1 cellular context compared by ENCODE assay signal in the genomic region with DNA sequence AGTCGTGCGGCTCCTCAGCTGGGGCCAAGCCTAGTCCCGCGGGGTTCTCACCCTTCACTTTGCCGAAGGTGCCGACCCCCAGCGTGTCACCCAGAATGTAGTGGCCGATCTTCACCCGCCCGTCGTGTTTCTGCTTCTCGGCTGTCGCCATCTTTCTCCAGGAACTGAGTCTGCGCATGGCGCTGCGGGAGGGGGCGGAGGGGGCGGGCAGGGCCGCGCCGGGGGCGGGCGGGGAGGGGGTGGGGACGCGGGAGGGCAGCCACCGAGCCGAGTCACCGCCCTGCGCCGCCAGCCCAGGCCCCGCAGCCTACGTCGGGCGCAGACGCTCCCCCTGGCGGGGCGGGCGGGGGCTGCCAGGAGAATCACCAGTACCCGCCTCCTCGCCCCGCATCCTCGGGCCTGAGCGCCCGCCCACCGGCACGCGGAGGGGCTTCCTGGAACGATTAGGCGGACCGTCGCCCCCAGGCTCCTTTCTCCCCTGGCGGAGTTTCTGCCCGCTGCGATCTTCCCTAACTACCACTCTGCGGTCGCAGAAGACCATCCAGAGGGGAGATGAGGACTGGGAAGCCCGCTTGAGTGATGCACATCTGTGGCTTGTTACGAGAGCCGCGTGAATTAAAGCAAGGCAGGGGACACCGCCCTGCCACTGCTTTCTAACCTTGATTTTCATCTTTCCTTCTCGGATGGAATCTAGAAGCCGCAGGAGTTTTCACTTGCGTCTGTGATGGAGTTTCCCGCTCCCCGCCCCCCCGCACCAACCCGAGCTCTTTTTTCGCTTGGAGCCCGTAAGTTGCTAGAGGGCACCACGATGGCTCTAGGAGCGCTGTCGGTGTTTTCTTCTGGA.
A peak's percentile ranks its signal among the peaks of the same experiment; 100 is the strongest.
TF ChIP-seq lines count a peak whose summit lies in the region.

TSS of gene PRKAA1 (minus strand) at position 363 of the 844 bp plus-strand sequence. CDS start at position 178, 185 bp downstream.

TF ChIP-seq in HEK293, 187 proteins besides CTCF, POLR2A, EP300 and RAD21 (continued from another document and continues in another):
- TF ChIP-seq ZNF488 (tag by site-specific recombination; IDR thresholded peaks at IDR 0.05), result no peak
- TF ChIP-seq ATF2 (tag by site-specific recombination; IDR thresholded peaks at IDR 0.05; ENCODE audit: low read depth), result no peak
- TF ChIP-seq ZNF544 (tag by site-specific recombination; IDR thresholded peaks at IDR 0.05), result no peak
- peak; percentile 81 for TF ChIP-seq SP2 (tag by site-specific recombination; IDR thresholded peaks at IDR 0.05)
- TF ChIP-seq, protein P1, sequence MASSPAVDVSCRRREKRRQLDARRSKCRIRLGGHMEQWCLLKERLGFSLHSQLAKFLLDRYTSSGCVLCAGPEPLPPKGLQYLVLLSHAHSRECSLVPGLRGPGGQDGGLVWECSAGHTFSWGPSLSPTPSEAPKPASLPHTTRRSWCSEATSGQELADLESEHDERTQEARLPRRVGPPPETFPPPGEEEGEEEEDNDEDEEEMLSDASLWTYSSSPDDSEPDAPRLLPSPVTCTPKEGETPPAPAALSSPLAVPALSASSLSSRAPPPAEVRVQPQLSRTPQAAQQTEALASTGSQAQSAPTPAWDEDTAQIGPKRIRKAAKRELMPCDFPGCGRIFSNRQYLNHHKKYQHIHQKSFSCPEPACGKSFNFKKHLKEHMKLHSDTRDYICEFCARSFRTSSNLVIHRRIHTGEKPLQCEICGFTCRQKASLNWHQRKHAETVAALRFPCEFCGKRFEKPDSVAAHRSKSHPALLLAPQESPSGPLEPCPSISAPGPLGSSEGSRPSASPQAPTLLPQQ (tag by site-specific recombination; IDR thresholded peaks at IDR 0.05), result peak; percentile 41
- no peak for TF ChIP-seq ZNF623 (tag by site-specific recombination; IDR thresholded peaks at IDR 0.05)
- peak; percentile 81 for TF ChIP-seq ZNF501 (tag by site-specific recombination; IDR thresholded peaks at IDR 0.05)
- no peak for TF ChIP-seq ZBTB11 (tag by site-specific recombination; conservative IDR thresholded peaks at IDR 0.05; ENCODE audit: low read depth)
- TF ChIP-seq, protein P2, sequence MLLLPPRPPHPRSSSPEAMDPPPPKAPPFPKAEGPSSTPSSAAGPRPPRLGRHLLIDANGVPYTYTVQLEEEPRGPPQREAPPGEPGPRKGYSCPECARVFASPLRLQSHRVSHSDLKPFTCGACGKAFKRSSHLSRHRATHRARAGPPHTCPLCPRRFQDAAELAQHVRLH (tag by site-specific recombination; IDR thresholded peaks at IDR 0.05), result no peak; the same call in 1 of the 2 replicates
- no peak for TF ChIP-seq SCRT2 (tag by site-specific recombination; IDR thresholded peaks at IDR 0.05)
- TF ChIP-seq ZNF221 (tag by site-specific recombination; IDR thresholded peaks at IDR 0.05; ENCODE audit: borderline replicate concordance), result no peak
- no peak for TF ChIP-seq ZNF19 (tag by site-specific recombination; IDR thresholded peaks at IDR 0.05; ENCODE audit: low read depth)
- TF ChIP-seq ZBTB7A (tag by site-specific recombination; IDR thresholded peaks at IDR 0.05; ENCODE audit: low read depth), result no peak
- peak; percentile 84; the same call in 1 of the 2 replicates for TF ChIP-seq KLF7 (tag by site-specific recombination; IDR thresholded peaks at IDR 0.05; ENCODE audit: borderline replicate concordance)
- no peak for TF ChIP-seq ZNF768 (tag by site-specific recombination; IDR thresholded peaks at IDR 0.05)
- no peak for TF ChIP-seq ZNF155 (tag by site-specific recombination; IDR thresholded peaks at IDR 0.05)
- TF ChIP-seq ZNF146 (tag by site-specific recombination; IDR thresholded peaks at IDR 0.05), result peak; percentile 28; the same call in 1 of the 2 replicates
- no peak for TF ChIP-seq ZNF664 (tag by site-specific recombination; IDR thresholded peaks at IDR 0.05)
- TF ChIP-seq ZNF596 (tag by site-specific recombination; IDR thresholded peaks at IDR 0.05), result peak; percentile 35
- TF ChIP-seq ZNF624 (tag by site-specific recombination; IDR thresholded peaks at IDR 0.05), result no peak
- no peak for TF ChIP-seq ZNF248 (tag by site-specific recombination; IDR thresholded peaks at IDR 0.05)
- no peak for TF ChIP-seq ZNF529 (tag by site-specific recombination; IDR thresholded peaks at IDR 0.05; ENCODE audit: insufficient replicate concordance)
- no peak for TF ChIP-seq ZNF16 (tag by site-specific recombination; IDR thresholded peaks at IDR 0.05; ENCODE audit: low read depth)
- TF ChIP-seq, protein P3, sequence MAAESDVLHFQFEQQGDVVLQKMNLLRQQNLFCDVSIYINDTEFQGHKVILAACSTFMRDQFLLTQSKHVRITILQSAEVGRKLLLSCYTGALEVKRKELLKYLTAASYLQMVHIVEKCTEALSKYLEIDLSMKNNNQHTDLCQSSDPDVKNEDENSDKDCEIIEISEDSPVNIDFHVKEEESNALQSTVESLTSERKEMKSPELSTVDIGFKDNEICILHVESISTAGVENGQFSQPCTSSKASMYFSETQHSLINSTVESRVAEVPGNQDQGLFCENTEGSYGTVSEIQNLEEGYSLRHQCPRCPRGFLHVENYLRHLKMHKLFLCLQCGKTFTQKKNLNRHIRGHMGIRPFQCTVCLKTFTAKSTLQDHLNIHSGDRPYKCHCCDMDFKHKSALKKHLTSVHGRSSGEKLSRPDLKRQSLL (tag by site-specific recombination; IDR thresholded peaks at IDR 0.05), result peak; percentile 97
- no peak; the same call in 1 of the 2 replicates for TF ChIP-seq ZNF24 (tag by site-specific recombination; IDR thresholded peaks at IDR 0.05)
- TF ChIP-seq, protein P4, sequence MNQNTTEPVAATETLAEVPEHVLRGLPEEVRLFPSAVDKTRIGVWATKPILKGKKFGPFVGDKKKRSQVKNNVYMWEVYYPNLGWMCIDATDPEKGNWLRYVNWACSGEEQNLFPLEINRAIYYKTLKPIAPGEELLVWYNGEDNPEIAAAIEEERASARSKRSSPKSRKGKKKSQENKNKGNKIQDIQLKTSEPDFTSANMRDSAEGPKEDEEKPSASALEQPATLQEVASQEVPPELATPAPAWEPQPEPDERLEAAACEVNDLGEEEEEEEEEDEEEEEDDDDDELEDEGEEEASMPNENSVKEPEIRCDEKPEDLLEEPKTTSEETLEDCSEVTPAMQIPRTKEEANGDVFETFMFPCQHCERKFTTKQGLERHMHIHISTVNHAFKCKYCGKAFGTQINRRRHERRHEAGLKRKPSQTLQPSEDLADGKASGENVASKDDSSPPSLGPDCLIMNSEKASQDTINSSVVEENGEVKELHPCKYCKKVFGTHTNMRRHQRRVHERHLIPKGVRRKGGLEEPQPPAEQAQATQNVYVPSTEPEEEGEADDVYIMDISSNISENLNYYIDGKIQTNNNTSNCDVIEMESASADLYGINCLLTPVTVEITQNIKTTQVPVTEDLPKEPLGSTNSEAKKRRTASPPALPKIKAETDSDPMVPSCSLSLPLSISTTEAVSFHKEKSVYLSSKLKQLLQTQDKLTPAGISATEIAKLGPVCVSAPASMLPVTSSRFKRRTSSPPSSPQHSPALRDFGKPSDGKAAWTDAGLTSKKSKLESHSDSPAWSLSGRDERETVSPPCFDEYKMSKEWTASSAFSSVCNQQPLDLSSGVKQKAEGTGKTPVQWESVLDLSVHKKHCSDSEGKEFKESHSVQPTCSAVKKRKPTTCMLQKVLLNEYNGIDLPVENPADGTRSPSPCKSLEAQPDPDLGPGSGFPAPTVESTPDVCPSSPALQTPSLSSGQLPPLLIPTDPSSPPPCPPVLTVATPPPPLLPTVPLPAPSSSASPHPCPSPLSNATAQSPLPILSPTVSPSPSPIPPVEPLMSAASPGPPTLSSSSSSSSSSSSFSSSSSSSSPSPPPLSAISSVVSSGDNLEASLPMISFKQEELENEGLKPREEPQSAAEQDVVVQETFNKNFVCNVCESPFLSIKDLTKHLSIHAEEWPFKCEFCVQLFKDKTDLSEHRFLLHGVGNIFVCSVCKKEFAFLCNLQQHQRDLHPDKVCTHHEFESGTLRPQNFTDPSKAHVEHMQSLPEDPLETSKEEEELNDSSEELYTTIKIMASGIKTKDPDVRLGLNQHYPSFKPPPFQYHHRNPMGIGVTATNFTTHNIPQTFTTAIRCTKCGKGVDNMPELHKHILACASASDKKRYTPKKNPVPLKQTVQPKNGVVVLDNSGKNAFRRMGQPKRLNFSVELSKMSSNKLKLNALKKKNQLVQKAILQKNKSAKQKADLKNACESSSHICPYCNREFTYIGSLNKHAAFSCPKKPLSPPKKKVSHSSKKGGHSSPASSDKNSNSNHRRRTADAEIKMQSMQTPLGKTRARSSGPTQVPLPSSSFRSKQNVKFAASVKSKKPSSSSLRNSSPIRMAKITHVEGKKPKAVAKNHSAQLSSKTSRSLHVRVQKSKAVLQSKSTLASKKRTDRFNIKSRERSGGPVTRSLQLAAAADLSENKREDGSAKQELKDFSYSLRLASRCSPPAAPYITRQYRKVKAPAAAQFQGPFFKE (tag by site-specific recombination; IDR thresholded peaks at IDR 0.05; ENCODE audit: borderline replicate concordance), result no peak
- peak; percentile 89 for TF ChIP-seq HIC1 (tag by site-specific recombination; IDR thresholded peaks at IDR 0.05)
- TF ChIP-seq ZNF521 (tag by site-specific recombination; IDR thresholded peaks at IDR 0.05), result no peak
- no peak for TF ChIP-seq ZNF416 (tag by site-specific recombination; IDR thresholded peaks at IDR 0.05)
- peak; percentile 83 for TF ChIP-seq ZFP37 (tag by site-specific recombination; IDR thresholded peaks at IDR 0.05)
- TF ChIP-seq ZNF169 (tag by site-specific recombination; IDR thresholded peaks at IDR 0.05), result no peak
- no peak for TF ChIP-seq ZNF707 (tag by site-specific recombination; IDR thresholded peaks at IDR 0.05)
- TF ChIP-seq ZNF404 (tag by site-specific recombination; IDR thresholded peaks at IDR 0.05), result no peak
- TF ChIP-seq TRIM28 (IDR thresholded peaks at IDR 0.05; ENCODE audit: borderline replicate concordance, low read length), result no peak
- TF ChIP-seq ZIC2 (tag by site-specific recombination; IDR thresholded peaks at IDR 0.05), result no peak; the same call in 1 of the 2 replicates
- no peak for TF ChIP-seq ZNF548 (tag by site-specific recombination; IDR thresholded peaks at IDR 0.05)
- no peak for TF ChIP-seq KLF10 (tag by site-specific recombination; IDR thresholded peaks at IDR 0.05)
- TF ChIP-seq SCRT1 (tag by site-specific recombination; IDR thresholded peaks at IDR 0.05; ENCODE audit: borderline replicate concordance), result no peak
- TF ChIP-seq PBX3 (CRISPR knock-in tag; IDR thresholded peaks at IDR 0.05), result 0 out of 2 replicates have a peak, but pooled peaks have one; percentile 64
- no peak for TF ChIP-seq ZNF23 (tag by site-specific recombination; IDR thresholded peaks at IDR 0.05; ENCODE audit: borderline replicate concordance)
